ENCODE assay signal across 11 cellular contexts in genomic region chr3:53168175-53168923, GRCh38. TPM values are rescaled to one million over a fixed set of nuclear protein-coding genes. Genes with fewer than 3 reads are reported as not detected.
DNase-seq lines count a peak whose midpoint lies in the region; ATAC-seq, FAIRE-seq and TF ChIP-seq lines count a peak whose summit lies in the region.
"Had no signal": no experiment of that assay in that cellular context is flagged by ENCODE, and none has a peak within 500 bp of the region (broad histone marks: within the 10 kb centered on the region; RNA-seq: fewer than 3 reads in every experiment).

No MANE protein-coding gene starts in this region.

- POLR2A ChIA-PET in MCF 10A (lab: Yijun Ruan, JAX): no interaction called here

- H3K27me3 ChIP-seq in breast epithelium (no peaks in the 10 kb centered on the region), bronchial epithelial cell (ENCODE audit: control insufficient read depth, insufficient read depth, low read length) (no peaks in the 10 kb centered on the region), mononuclear cell (ENCODE audit: insufficient read depth, low read length) (no peaks in the 10 kb centered on the region)

- TF ChIP-seq POLR2A in breast epithelium (IDR thresholded peaks at IDR 0.05): no peak

- no peak for ATAC-seq in HG03108 (IDR thresholded peaks at IDR 0.05; ENCODE audit: unreplicated experiment)

- H3K27ac Mint-ChIP-seq in MCF 10A (ENCODE audit: low read depth, unreplicated experiment) (no peak overlapping the region), type B pancreatic cell (peak overlapping the region; percentile 68)

- intact Hi-C loops in breast epithelium (cut with DNase I; ENCODE audit: low total_unique reads): no loop called here
- intact Hi-C loops in MCF 10A (cut with micrococcal nuclease): no loop called here

- no TSS peak for BruUV-seq in MCF 10A (replicated peaks; lab: Mats Ljungman, UMichigan)

- CTCF ChIA-PET in MCF 10A (lab: Yijun Ruan, JAX): interaction anchor here (0.6 to 3.0 kb wide), 3 partner anchors 20 to 54 kb away, joined by 3 to 19 read pairs (median 3); no protein-coding TSS in a partner anchor

- H3K4me3 Mint-ChIP-seq in MCF 10A (ENCODE audit: unreplicated experiment) (no peak overlapping the region), type B pancreatic cell (no peak overlapping the region)

- H3K9me3 Mint-ChIP-seq in MCF 10A (ENCODE audit: unreplicated experiment) (no peaks in the 10 kb centered on the region), type B pancreatic cell (no peaks in the 10 kb centered on the region)

- peaks cover 6% of the 10 kb centered on the region for H3K4me1 Mint-ChIP-seq in MCF 10A (ENCODE audit: insufficient read depth, unreplicated experiment)
- H3K4me1 Mint-ChIP-seq in type B pancreatic cell (ENCODE audit: unreplicated experiment): peaks cover 36% of the 10 kb centered on the region

- H3K4me3 ChIP-seq in breast epithelium (peak overlapping the region in 2 of 3 donors; percentile 13 to 19), bronchial epithelial cell (ENCODE audit: low read depth, low read length) (no peak overlapping the region), mononuclear cell (ENCODE audit: low read length) (peak overlapping the region; percentile 36)
- H3K4me3 ChIP-seq: PC-9 had no signal

- peaks cover 4 to 10% of the 10 kb centered on the region in 2 donors for H3K4me1 ChIP-seq in breast epithelium
- peaks cover 100% of the 10 kb centered on the region for H3K4me1 ChIP-seq in mononuclear cell (ENCODE audit: insufficient read depth, low read length)

- FAIRE-seq in bronchial epithelial cell (lab: Jason Lieb, UNC): peak; percentile 28

- H3K9me3 ChIP-seq in breast epithelium (no peaks in the 10 kb centered on the region), mononuclear cell (ENCODE audit: low read depth, low read length) (no peaks in the 10 kb centered on the region)

- TF ChIP-seq CTCF in breast epithelium (IDR thresholded peaks at IDR 0.05) (no peak), MCF 10A (IDR thresholded peaks at IDR 0.05; ENCODE audit: unreplicated experiment) (no peak), bronchial epithelial cell (IDR thresholded peaks at IDR 0.05; ENCODE audit: insufficient read depth, low read length, severe bottlenecking) (no peak), type B pancreatic cell (conservative IDR thresholded peaks at IDR 0.05) (no peak)

- H3K36me3 ChIP-seq in breast epithelium (no peaks in the 10 kb centered on the region), bronchial epithelial cell (ENCODE audit: control insufficient read depth, insufficient read depth, low read length) (peaks cover 15% of the 10 kb centered on the region)

- peaks cover 5% of the 10 kb centered on the region for H3K36me3 Mint-ChIP-seq in MCF 10A (ENCODE audit: insufficient read depth, unreplicated experiment)
- no peaks in the 10 kb centered on the region for H3K36me3 Mint-ChIP-seq in type B pancreatic cell

- H3K27me3 Mint-ChIP-seq in MCF 10A (ENCODE audit: insufficient read depth, unreplicated experiment) (no peaks in the 10 kb centered on the region), type B pancreatic cell (no peaks in the 10 kb centered on the region)

- DNase-seq in breast epithelium (ENCODE audit: low spot score in 2 of 2) (no peak), MCF 10A (ENCODE audit: unreplicated experiment) (no peak), bronchial epithelial cell (ENCODE audit: low read depth) (no peak), type B pancreatic cell (ENCODE audit: extremely low spot score, unreplicated experiment) (no peak), middle frontal gyrus (ENCODE audit: extremely low spot score, low spot score) (no peak), hypothalamus (lab: John Stamatoyannopoulos, UW) (no peak)
- DNase-seq: ACHN, NCI-H2029 treated with DMSO at 0.1 percent for 48 hours, PC-9 had no signal

- H3K27ac ChIP-seq in breast epithelium: peak overlapping the region in 1 of 2 donors; percentile 66
- H3K27ac ChIP-seq: PC-9 had no signal

RNA-seq across cellular contexts. Expression of gene PRKCD, which starts 7.3 kb away (rescaled TPM):
- 10 to 100 TPM; 14.0 to 36.8 (median 15.1) TPM for total RNA-seq in breast epithelium
- 9.6 and 9.8 TPM in 2 replicates for total RNA-seq in MCF 10A (2022)
- total RNA-seq in bronchial epithelial cell: 3.9 and 5.5 TPM in 2 replicates
- total RNA-seq in mononuclear cell: 10.2 TPM
- total RNA-seq in type B pancreatic cell (ENCODE audit: low replicate concordance): 24.0 and 37.4 TPM in 2 replicates

RNA-seq across cellular contexts. Expression of gene RFT1, which starts 38.1 kb away (rescaled TPM):
- total RNA-seq in breast epithelium (10 to 100 TPM in 2 of 3 donors, 1 to 10 TPM in 1; 9.5 to 11.7 (median 10.1) TPM), MCF 10A (2022) (40.1 and 42.7 TPM in 2 replicates), bronchial epithelial cell (11.4 and 15.5 TPM in 2 replicates), mononuclear cell (8.7 TPM), type B pancreatic cell (ENCODE audit: low replicate concordance) (23.4 and 31.0 TPM in 2 replicates)
